ENCODE assay signal across 19 cellular contexts in the genomic region with DNA sequence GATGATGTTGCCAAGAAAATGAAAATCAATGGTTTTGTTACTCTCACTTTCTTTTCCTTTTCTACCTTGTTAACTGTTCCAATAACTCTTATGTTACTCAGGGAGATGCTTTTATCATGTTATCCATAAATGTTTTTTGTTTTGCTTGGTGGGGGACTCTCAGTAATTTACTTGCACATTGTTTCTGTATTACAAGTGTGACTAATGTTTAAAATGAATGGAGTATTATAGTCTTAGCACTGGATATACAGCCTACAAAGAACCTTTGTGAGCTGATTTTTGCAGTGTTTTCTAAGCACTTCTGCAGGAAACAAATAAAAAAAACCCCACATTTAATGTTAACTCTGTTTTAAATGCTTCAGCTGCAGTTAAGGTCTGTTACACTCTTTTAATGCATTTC. TPM values are rescaled to one million over a fixed set of nuclear protein-coding genes. Genes with fewer than 3 reads are reported as not detected.
DNase-seq lines count a peak whose midpoint lies in the region; ATAC-seq, FAIRE-seq and TF ChIP-seq lines count a peak whose summit lies in the region.
"Had no signal": no experiment of that assay in that cellular context is flagged by ENCODE, and none has a peak within 500 bp of the region (broad histone marks: within the 10 kb centered on the region; RNA-seq: fewer than 3 reads in every experiment).

No MANE protein-coding gene starts in this region.

- H3K9me1 ChIP-seq in IMR-90 (ENCODE audit: insufficient read depth, low read length), result peaks cover 7% of the 10 kb centered on the region

- peaks cover 19 to 60% of the 10 kb centered on the region in 2 experiments for H3K79me1 ChIP-seq in IMR-90 (ENCODE audit: low read depth in 1 of 2, low read length in 2 of 2)

- H3K4ac ChIP-seq in IMR-90 (ENCODE audit: low read depth, low read length), result no peak overlapping the region

- no peaks in the 10 kb centered on the region for H3K9me3 Mint-ChIP-seq in type B pancreatic cell
- H3K9me3 Mint-ChIP-seq in endothelial cell (ENCODE audit: unreplicated experiment), result no peaks in the 10 kb centered on the region
- H3K9me3 Mint-ChIP-seq: CD4-positive, alpha-beta T cell had no signal

- dilution Hi-C loops in IMR-90 (cut with HindIII; ENCODE audit: low sequenced_read_pairs, unreplicated experiment), result no loop called here

- H4K91ac ChIP-seq in IMR-90 (ENCODE audit: insufficient read depth, low read depth, low read length), result no peak overlapping the region

- no peak overlapping the region for H3K4me2 ChIP-seq in IMR-90 (ENCODE audit: low read depth, low read length)

- no peaks in the 10 kb centered on the region for H3K4me1 ChIP-seq in IMR-90 (ENCODE audit: control insufficient read depth, insufficient read depth, low read length)
- no peaks in the 10 kb centered on the region for H3K4me1 ChIP-seq in uterus
- H3K4me1 ChIP-seq: BE2C had no signal

- no peak for TF ChIP-seq CTCF in IMR-90 (conservative IDR thresholded peaks at IDR 0.05; ENCODE audit: low read depth, low read length)
- no peak for TF ChIP-seq CTCF in type B pancreatic cell (conservative IDR thresholded peaks at IDR 0.05)
- TF ChIP-seq CTCF in uterus (IDR thresholded peaks at IDR 0.05), result no peak
- no peak for TF ChIP-seq CTCF in endothelial cell (IDR thresholded peaks at IDR 0.05; ENCODE audit: unreplicated experiment)

- H3K4me1 Mint-ChIP-seq in type B pancreatic cell (ENCODE audit: unreplicated experiment) (peaks cover 7% of the 10 kb centered on the region), endothelial cell (ENCODE audit: unreplicated experiment) (no peaks in the 10 kb centered on the region)

- H3K14ac ChIP-seq in IMR-90 (replicated peaks; ENCODE audit: low read depth, low read length), result no peak overlapping the region

- intact Hi-C loops in IMR-90 (cut with micrococcal nuclease), result no loop called here
- intact Hi-C loops in uterus (cut with DNase I; ENCODE audit: low total_unique reads), result no loop called here

- H3K4me3 ChIP-seq in IMR-90 (ENCODE audit: insufficient read depth, low read depth, low read length) (no peak overlapping the region), uterus (no peak overlapping the region)
- H3K4me3 ChIP-seq: HAP-1 had no signal

- H3K9me3 ChIP-seq in IMR-90 (ENCODE audit: control insufficient read depth, insufficient read depth, low read length) (no peaks in the 10 kb centered on the region), uterus (no peaks in the 10 kb centered on the region)
- H3K9me3 ChIP-seq: BE2C, HAP-1 had no signal

- POLR2A ChIA-PET in IMR-90 (lab: Charles Lee; ENCODE audit: unreplicated experiment), result no interaction called here

- H4K20me1 ChIP-seq in IMR-90 (ENCODE audit: insufficient read depth, low read length), result peaks cover 16% of the 10 kb centered on the region; the same call in 1 of the 2 replicates

- H2AK9ac ChIP-seq in IMR-90 (replicated peaks; ENCODE audit: low read depth, low read length, poor library complexity), result no peak overlapping the region

- H3K27ac ChIP-seq in IMR-90 (ENCODE audit: insufficient read depth, low read length), result no peak overlapping the region
- peak overlapping the region; percentile 95 for H3K27ac ChIP-seq in angular gyrus (ENCODE audit: low read depth, low read length)
- H3K27ac ChIP-seq in uterus, result no peak overlapping the region

- peak; percentile 77 for FAIRE-seq in frontal cortex (lab: Jason Lieb, UNC)
- FAIRE-seq: HepG2 had no signal

- no peak overlapping the region for H2BK15ac ChIP-seq in IMR-90 (ENCODE audit: low read depth, low read length)

- H3K27me3 ChIP-seq in IMR-90 (ENCODE audit: control insufficient read depth, insufficient read depth, low read length) (no peaks in the 10 kb centered on the region), uterus (no peaks in the 10 kb centered on the region)
- H3K27me3 ChIP-seq: BE2C had no signal

- in situ Hi-C loops in IMR-90 (cut with MboI; ENCODE audit: low sequenced_read_pairs), result no loop called here

- TF ChIP-seq POLR2A in IMR-90 (IDR thresholded peaks at IDR 0.05; ENCODE audit: low read depth, low read length) (no peak), uterus (IDR thresholded peaks at IDR 0.05) (no peak)

- H3K36me3 Mint-ChIP-seq in type B pancreatic cell, result no peaks in the 10 kb centered on the region
- H3K36me3 Mint-ChIP-seq in endothelial cell (ENCODE audit: low read depth, unreplicated experiment), result no peaks in the 10 kb centered on the region

- H4K8ac ChIP-seq in IMR-90 (ENCODE audit: low read depth in 2 of 2, low read length in 2 of 2), result no peak overlapping the region

- CTCF ChIA-PET in IMR-90 (lab: Yijun Ruan, JAX), result no interaction called here

- no peak overlapping the region for H2AFZ ChIP-seq in IMR-90 (replicated peaks; ENCODE audit: low read length, poor library complexity)

- no peak for TF ChIP-seq RAD21 in IMR-90 (IDR thresholded peaks at IDR 0.05; ENCODE audit: low read length)

- no peak for DNase-seq in IMR-90
- no peak for DNase-seq in frontal cortex (ENCODE audit: low spot score in 2 of 2)
- peak; percentile 55 for DNase-seq in putamen (ENCODE audit: low spot score)
- no peak for DNase-seq in NCI-H2227 (lab: John Stamatoyannopoulos, UW; ENCODE audit: unreplicated experiment)
- no peak for DNase-seq in type B pancreatic cell (ENCODE audit: extremely low spot score, unreplicated experiment)
- no peak for DNase-seq in uterus
- no peak for DNase-seq in endothelial cell (ENCODE audit: low spot score)
- DNase-seq: BE2C; Calu3; CD4-positive, alpha-beta T cell; DMS53; MM.1S; NCI-H1092 treated with DMSO at 0.1 percent for 48 hours; NCI-H2081 treated with DMSO at 0.1 percent for 48 hours; NCI-H510A treated with DMSO at 0.1 percent for 48 hours; NCI-H82 had no signal

- H3K27me3 Mint-ChIP-seq in type B pancreatic cell (no peaks in the 10 kb centered on the region), endothelial cell (ENCODE audit: unreplicated experiment) (no peaks in the 10 kb centered on the region)
- H3K27me3 Mint-ChIP-seq: CD4-positive, alpha-beta T cell had no signal

- peak; percentile 45; the same call in 1 of the 2 replicates for ATAC-seq in IMR-90 (ENCODE audit: low read depth)
- ATAC-seq: HepG2 had no signal

- no TSS peak for BruUV-seq in IMR-90 (replicated peaks; lab: Mats Ljungman, UMichigan)

- H2BK20ac ChIP-seq in IMR-90 (ENCODE audit: low read depth, low read length), result no peak overlapping the region

- H3K18ac ChIP-seq in IMR-90 (ENCODE audit: low read depth, low read length), result no peak overlapping the region

- no peak overlapping the region for H3K23ac ChIP-seq in IMR-90 (ENCODE audit: low read depth, low read length)

- no peak overlapping the region for H2BK120ac ChIP-seq in IMR-90 (ENCODE audit: low read depth, low read length)

- no peak overlapping the region for H3K4me3 Mint-ChIP-seq in type B pancreatic cell
- H3K4me3 Mint-ChIP-seq in endothelial cell (ENCODE audit: unreplicated experiment), result no peak overlapping the region
- H3K4me3 Mint-ChIP-seq: CD4-positive, alpha-beta T cell had no signal

- no peak overlapping the region for H2BK5ac ChIP-seq in IMR-90 (ENCODE audit: low read depth, low read length, poor library complexity, severe bottlenecking)

- no peak overlapping the region for H3K27ac Mint-ChIP-seq in type B pancreatic cell
- H3K27ac Mint-ChIP-seq in endothelial cell (ENCODE audit: unreplicated experiment), result no peak overlapping the region
- H3K27ac Mint-ChIP-seq: CD4-positive, alpha-beta T cell had no signal

- H4K5ac ChIP-seq in IMR-90 (ENCODE audit: low read depth, low read length), result no peak overlapping the region

- H3K36me3 ChIP-seq in IMR-90 (ENCODE audit: control insufficient read depth, insufficient read depth, low read length), result no peaks in the 10 kb centered on the region; the same call in 1 of the 2 replicates
- no peaks in the 10 kb centered on the region for H3K36me3 ChIP-seq in uterus
- H3K36me3 ChIP-seq: BE2C, HAP-1 had no signal

- no peak overlapping the region for H2AK5ac ChIP-seq in IMR-90 (ENCODE audit: low read depth, low read length)

- no peak overlapping the region for H3K56ac ChIP-seq in IMR-90 (ENCODE audit: extremely low read depth, insufficient read depth, low read length)

- no peak overlapping the region for H3K9ac ChIP-seq in IMR-90 (ENCODE audit: low read depth, low read length)

TF ChIP-seq in IMR-90, 13 proteins besides CTCF, POLR2A, EP300 and RAD21:
- TF ChIP-seq, protein P1, sequence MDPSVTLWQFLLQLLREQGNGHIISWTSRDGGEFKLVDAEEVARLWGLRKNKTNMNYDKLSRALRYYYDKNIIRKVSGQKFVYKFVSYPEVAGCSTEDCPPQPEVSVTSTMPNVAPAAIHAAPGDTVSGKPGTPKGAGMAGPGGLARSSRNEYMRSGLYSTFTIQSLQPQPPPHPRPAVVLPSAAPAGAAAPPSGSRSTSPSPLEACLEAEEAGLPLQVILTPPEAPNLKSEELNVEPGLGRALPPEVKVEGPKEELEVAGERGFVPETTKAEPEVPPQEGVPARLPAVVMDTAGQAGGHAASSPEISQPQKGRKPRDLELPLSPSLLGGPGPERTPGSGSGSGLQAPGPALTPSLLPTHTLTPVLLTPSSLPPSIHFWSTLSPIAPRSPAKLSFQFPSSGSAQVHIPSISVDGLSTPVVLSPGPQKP (IDR thresholded peaks at IDR 0.05; ENCODE audit: borderline replicate concordance, low read depth, low read length), result no peak
- TF ChIP-seq MAZ (IDR thresholded peaks at IDR 0.05; ENCODE audit: borderline replicate concordance, low read depth, low read length) (no peak), RFX5 (IDR thresholded peaks at IDR 0.05; ENCODE audit: low read depth, low read length) (no peak)
- TF ChIP-seq, protein P2, sequence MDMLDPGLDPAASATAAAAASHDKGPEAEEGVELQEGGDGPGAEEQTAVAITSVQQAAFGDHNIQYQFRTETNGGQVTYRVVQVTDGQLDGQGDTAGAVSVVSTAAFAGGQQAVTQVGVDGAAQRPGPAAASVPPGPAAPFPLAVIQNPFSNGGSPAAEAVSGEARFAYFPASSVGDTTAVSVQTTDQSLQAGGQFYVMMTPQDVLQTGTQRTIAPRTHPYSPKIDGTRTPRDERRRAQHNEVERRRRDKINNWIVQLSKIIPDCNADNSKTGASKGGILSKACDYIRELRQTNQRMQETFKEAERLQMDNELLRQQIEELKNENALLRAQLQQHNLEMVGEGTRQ (IDR thresholded peaks at IDR 0.05; ENCODE audit: low read depth, low read length), result no peak
TF ChIP-seq in IMR-90: peak in this region for 0.

RNA-seq across cellular contexts. Expression of a gene that starts 12.1 kb away (rescaled TPM):
- total RNA-seq in IMR-90 (2012; rRNA removed) (197 and 272 TPM in 2 replicates), frontal cortex (241 TPM), type B pancreatic cell (ENCODE audit: low replicate concordance) (124 and 157 TPM in 2 replicates), uterus (100 to 1,000 TPM in 3 of 4 donors, 10 to 100 TPM in 1; 92.7 to 251 (median 150) TPM), endothelial cell (ENCODE audit: unreplicated experiment) (64.9 TPM)
- 59.9 and 89.8 TPM in 2 replicates for polyA plus RNA-seq in IMR-90 (2012; rRNA removed)
- polyA plus RNA-seq in IMR-90 (2012; cell fraction: cytosol; rRNA removed), result 9.5 and 20.9 TPM in 2 replicates
- polyA plus RNA-seq in IMR-90 (2012; cell fraction: nucleus; rRNA removed; ENCODE audit: low replicate concordance), result 28.0 and 437 TPM in 2 replicates

RNA-seq across cellular contexts. Expression of a gene that starts 12.3 kb away (rescaled TPM):
- 24.9 and 41.7 TPM in 2 replicates for total RNA-seq in IMR-90 (2012; rRNA removed)
- 45.7 and 49.7 TPM in 2 replicates for polyA plus RNA-seq in IMR-90 (2012; rRNA removed)
- 16.5 and 31.5 TPM in 2 replicates for polyA plus RNA-seq in IMR-90 (2012; cell fraction: cytosol; rRNA removed)
- 4.6 and 33.1 TPM in 2 replicates for polyA plus RNA-seq in IMR-90 (2012; cell fraction: nucleus; rRNA removed; ENCODE audit: low replicate concordance)
- 18.8 TPM for total RNA-seq in frontal cortex
- 23.1 and 25.9 TPM in 2 replicates for total RNA-seq in type B pancreatic cell (ENCODE audit: low replicate concordance)
- total RNA-seq in uterus, result 10 to 100 TPM; 13.2 to 31.8 (median 24.3) TPM
- total RNA-seq in endothelial cell (ENCODE audit: unreplicated experiment), result 15.4 TPM
